25 cellular contexts compared by ENCODE assay signal in genomic region chr20:50895111-50895830, GRCh38. TPM values are rescaled to one million over a fixed set of nuclear protein-coding genes. Genes with fewer than 3 reads are reported as not detected.
A peak's percentile ranks its signal among the peaks of the same experiment; 100 is the strongest.
DNase-seq lines count a peak whose midpoint lies in the region; ATAC-seq and TF ChIP-seq lines count a peak whose summit lies in the region.
"Had no signal": no experiment of that assay in that cellular context is flagged by ENCODE, and none has a peak within 500 bp of the region (broad histone marks: within the 10 kb centered on the region; RNA-seq: fewer than 3 reads in every experiment).

No MANE protein-coding gene starts in this region.

- TF ChIP-seq POLR2A in stomach (IDR thresholded peaks at IDR 0.05): no peak

- no peak overlapping the region for H3K9ac ChIP-seq in liver (ENCODE audit: low read depth in 1 of 2, low read length in 2 of 2)
- H3K9ac ChIP-seq: parathyroid adenoma had no signal

- peak overlapping the region; percentile 30 for H3K27ac Mint-ChIP-seq in activated naive CD4-positive, alpha-beta T cell treated with anti-CD3 and anti-CD28 coated beads, Interleukin-2, amount 50 U/mL, for 24 hours
- no peak overlapping the region for H3K27ac Mint-ChIP-seq in activated naive CD4-positive, alpha-beta T cell treated with anti-CD3 and anti-CD28 coated beads for 36 hours
- H3K27ac Mint-ChIP-seq in activated T-helper 17 cell treated with anti-CD3 and anti-CD28 coated beads, Interleukin-2, amount 50 U/mL, for 72 hours: no peak overlapping the region
- H3K27ac Mint-ChIP-seq: CD4-positive, alpha-beta memory T cell had no signal

- H3K4me1 ChIP-seq in liver (ENCODE audit: control insufficient read depth in 4 of 4, insufficient read depth in 4 of 4, low read length in 3 of 4): peaks cover 0 to 6% (median under 1%) of the 10 kb centered on the region in 4 donors
- peaks cover 12 to 43% (median 26%) of the 10 kb centered on the region in 4 donors for H3K4me1 ChIP-seq in stomach
- H3K4me1 ChIP-seq: esophagus squamous epithelium, gastroesophageal sphincter, parathyroid adenoma had no signal

- TF ChIP-seq EP300 in stomach (IDR thresholded peaks at IDR 0.05): no peak

- TF ChIP-seq CTCF in liver (IDR thresholded peaks at IDR 0.05; ENCODE audit: low read depth, low read length, missing input control) (no peak), stomach (IDR thresholded peaks at IDR 0.05) (no peak)

- H3K27me3 ChIP-seq in liver (ENCODE audit: control insufficient read depth in 4 of 4, insufficient read depth in 4 of 4, low read length in 3 of 4): no peaks in the 10 kb centered on the region
- H3K27me3 ChIP-seq in stomach: no peaks in the 10 kb centered on the region
- H3K27me3 ChIP-seq: esophagus squamous epithelium, gastroesophageal sphincter had no signal

- peak; percentile 70 for ATAC-seq in activated T-helper 17 cell treated with anti-CD3 and anti-CD28 coated beads, Interleukin-2, amount 50 U/mL, for 72 hours (replicated peaks)
- no peak for ATAC-seq in GM19455 (IDR thresholded peaks at IDR 0.05; ENCODE audit: unreplicated experiment)
- ATAC-seq: gastroesophageal sphincter; naive thymus-derived CD4-positive, alpha-beta T cell; stimulated activated memory B cell treated with anti-CD40 and anti-IgM and Interleukin-4, amounts not matched to agents 10 μg/mL and 1 μg/mL and 100 μg/mL, for 72 hours had no signal

- CTCF ChIA-PET in activated naive CD4-positive, alpha-beta T cell treated with anti-CD3 and anti-CD28 coated beads for 36 hours (lab: Charles Lee): interaction anchor here (1.0 to 1.7 kb wide), 3 partner anchors 30 to 101 kb away, joined by 4 to 6 read pairs (median 5); no protein-coding TSS in a partner anchor

- H3K4me3 ChIP-seq in liver (ENCODE audit: low read depth in 1 of 3, low read length in 3 of 3): no peak overlapping the region
- H3K4me3 ChIP-seq in stomach: no peak overlapping the region
- H3K4me3 ChIP-seq: esophagus squamous epithelium, gastroesophageal sphincter, thoracic aorta had no signal

- H3K27ac ChIP-seq in liver (ENCODE audit: low read depth in 1 of 2, low read length in 2 of 2) (no peak overlapping the region), stomach (peak overlapping the region; percentile 35 to 73 (median 62))
- H3K27ac ChIP-seq: esophagus squamous epithelium, gastroesophageal sphincter, parathyroid adenoma, thoracic aorta had no signal

- DNase-seq in activated naive CD4-positive, alpha-beta T cell treated with anti-CD3 and anti-CD28 coated beads for 36 hours: no peak
- DNase-seq in stomach (no peak), NOMO-1 treated with dmso at 0.1 percent for 144 hours (lab: John Stamatoyannopoulos, UW; ENCODE audit: unreplicated experiment) (no peak), SKM-1 treated with dmso at 0.1 percent for 144 hours (lab: John Stamatoyannopoulos, UW; ENCODE audit: unreplicated experiment) (no peak)
- DNase-seq: activated CD4-positive, alpha-beta T cell treated with anti-CD3 and anti-CD28 coated beads for 48 hours; activated CD8-positive, alpha-beta memory T cell treated with anti-CD3 and anti-CD28 coated beads, Interleukin-2, amount 50 U/mL, for 48 hours; activated naive CD4-positive, alpha-beta T cell treated with anti-CD3 and anti-CD28 coated beads, Interleukin-2, amount 50 U/mL, for 16 hours; CD4-positive, alpha-beta memory T cell; DMS79 treated with DMSO at 0.1 percent for 48 hours; esophagus squamous epithelium; kidney glomerular epithelial cell; naive thymus-derived CD4-positive, alpha-beta T cell; NCI-H146; NCI-H748 treated with DMSO at 0.1 percent for 48 hours; SHP77 had no signal

- no peaks in the 10 kb centered on the region for H3K27me3 Mint-ChIP-seq in activated naive CD4-positive, alpha-beta T cell treated with anti-CD3 and anti-CD28 coated beads, Interleukin-2, amount 50 U/mL, for 24 hours
- no peaks in the 10 kb centered on the region for H3K27me3 Mint-ChIP-seq in activated naive CD4-positive, alpha-beta T cell treated with anti-CD3 and anti-CD28 coated beads for 36 hours (ENCODE audit: low read depth)
- no peaks in the 10 kb centered on the region for H3K27me3 Mint-ChIP-seq in activated T-helper 17 cell treated with anti-CD3 and anti-CD28 coated beads, Interleukin-2, amount 50 U/mL, for 72 hours
- H3K27me3 Mint-ChIP-seq: CD4-positive, alpha-beta memory T cell; IgD-negative memory B cell; memory B cell; naive thymus-derived CD4-positive, alpha-beta T cell; stimulated activated memory B cell treated with anti-CD40 and anti-IgM and Interleukin-4, amounts not matched to agents 10 μg/mL and 1 μg/mL and 100 μg/mL, for 72 hours had no signal

- intact Hi-C loops in activated naive CD4-positive, alpha-beta T cell treated with anti-CD3 and anti-CD28 coated beads for 36 hours (cut with micrococcal nuclease): loop anchor here (2.0 kb wide), 1 partner anchor 34 kb away; no protein-coding TSS in a partner anchor
- intact Hi-C loops in stomach (cut with DNase I; ENCODE audit: low total_unique reads): no loop called here

- WGBS in liver: 72% methylated on average over 8 of the region's 8 CpGs
- WGBS in stomach, 5 donors: 52 to 87% (median 68%) methylated on average over 8 of the region's 8 CpGs

- TF ChIP-seq RAD21 in liver (IDR thresholded peaks at IDR 0.05): no peak

- H3K9me3 ChIP-seq in liver (ENCODE audit: control insufficient read depth in 4 of 4, low read length in 3 of 4): no peaks in the 10 kb centered on the region
- H3K9me3 ChIP-seq in stomach: no peaks in the 10 kb centered on the region
- H3K9me3 ChIP-seq: esophagus squamous epithelium, gastroesophageal sphincter, thoracic aorta had no signal

- no peak overlapping the region for H3K4me3 Mint-ChIP-seq in activated naive CD4-positive, alpha-beta T cell treated with anti-CD3 and anti-CD28 coated beads, Interleukin-2, amount 50 U/mL, for 24 hours
- H3K4me3 Mint-ChIP-seq in activated naive CD4-positive, alpha-beta T cell treated with anti-CD3 and anti-CD28 coated beads for 36 hours: no peak overlapping the region
- H3K4me3 Mint-ChIP-seq in activated T-helper 17 cell treated with anti-CD3 and anti-CD28 coated beads, Interleukin-2, amount 50 U/mL, for 72 hours: no peak overlapping the region
- H3K4me3 Mint-ChIP-seq: CD4-positive, alpha-beta memory T cell; IgD-negative memory B cell; memory B cell; naive thymus-derived CD4-positive, alpha-beta T cell; stimulated activated memory B cell treated with anti-CD40 and anti-IgM and Interleukin-4, amounts not matched to agents 10 μg/mL and 1 μg/mL and 100 μg/mL, for 72 hours had no signal

- peaks cover 23% of the 10 kb centered on the region for H3K36me3 Mint-ChIP-seq in activated naive CD4-positive, alpha-beta T cell treated with anti-CD3 and anti-CD28 coated beads, Interleukin-2, amount 50 U/mL, for 24 hours
- peaks cover 43% of the 10 kb centered on the region for H3K36me3 Mint-ChIP-seq in activated naive CD4-positive, alpha-beta T cell treated with anti-CD3 and anti-CD28 coated beads for 36 hours (ENCODE audit: low read depth)
- peaks cover 100% of the 10 kb centered on the region for H3K36me3 Mint-ChIP-seq in activated T-helper 17 cell treated with anti-CD3 and anti-CD28 coated beads, Interleukin-2, amount 50 U/mL, for 72 hours (ENCODE audit: low read depth)

- H3K4me1 Mint-ChIP-seq in activated naive CD4-positive, alpha-beta T cell treated with anti-CD3 and anti-CD28 coated beads, Interleukin-2, amount 50 U/mL, for 24 hours: peaks cover 26% of the 10 kb centered on the region
- H3K4me1 Mint-ChIP-seq in activated naive CD4-positive, alpha-beta T cell treated with anti-CD3 and anti-CD28 coated beads for 36 hours (ENCODE audit: low read depth): peaks cover 28% of the 10 kb centered on the region
- peaks cover 15% of the 10 kb centered on the region for H3K4me1 Mint-ChIP-seq in activated T-helper 17 cell treated with anti-CD3 and anti-CD28 coated beads, Interleukin-2, amount 50 U/mL, for 72 hours

- H3K36me3 ChIP-seq in liver (ENCODE audit: control insufficient read depth in 4 of 4, insufficient read depth in 3 of 4, low read depth in 1 of 4, low read length in 3 of 4) (peaks cover 4 to 57% (median 42%) of the 10 kb centered on the region in 4 donors), stomach (peaks cover 19 to 89% (median 84%) of the 10 kb centered on the region in 4 donors)

- no peaks in the 10 kb centered on the region for H3K9me3 Mint-ChIP-seq in activated naive CD4-positive, alpha-beta T cell treated with anti-CD3 and anti-CD28 coated beads, Interleukin-2, amount 50 U/mL, for 24 hours
- H3K9me3 Mint-ChIP-seq in activated naive CD4-positive, alpha-beta T cell treated with anti-CD3 and anti-CD28 coated beads for 36 hours: no peaks in the 10 kb centered on the region
- H3K9me3 Mint-ChIP-seq in activated T-helper 17 cell treated with anti-CD3 and anti-CD28 coated beads, Interleukin-2, amount 50 U/mL, for 72 hours: no peaks in the 10 kb centered on the region
- H3K9me3 Mint-ChIP-seq: CD4-positive, alpha-beta memory T cell; IgD-negative memory B cell; memory B cell; naive thymus-derived CD4-positive, alpha-beta T cell; stimulated activated memory B cell treated with anti-CD40 and anti-IgM and Interleukin-4, amounts not matched to agents 10 μg/mL and 1 μg/mL and 100 μg/mL, for 72 hours had no signal

TF ChIP-seq in liver, 16 proteins besides CTCF, POLR2A, EP300 and RAD21:
- peak in 1 of 2 donors; percentile 6 for TF ChIP-seq RXRA (IDR thresholded peaks at IDR 0.05)
- TF ChIP-seq YY1 (IDR thresholded peaks at IDR 0.05): peak; percentile 23
- peak; percentile 24 for TF ChIP-seq SP1 (IDR thresholded peaks at IDR 0.05)
- TF ChIP-seq JUND (IDR thresholded peaks at IDR 0.05): no peak
- no peak for TF ChIP-seq ZBTB33 (IDR thresholded peaks at IDR 0.05)

RNA-seq across cellular contexts. Expression of gene ADNP, which starts 36.0 kb away (rescaled TPM):
- 10 to 100 TPM; 44.8 to 50.8 TPM for total RNA-seq in activated naive CD4-positive, alpha-beta T cell treated with anti-CD3 and anti-CD28 coated beads for 36 hours
- 10 to 100 TPM; 57.9 to 75.4 TPM for total RNA-seq in activated T-helper 17 cell treated with anti-CD3 and anti-CD28 coated beads, Interleukin-2, amount 50 U/mL, for 72 hours
- total RNA-seq in liver: 10 to 100 TPM; 25.2 to 25.4 TPM
- 10 to 100 TPM in 1 of 2 donors, 1 to 10 TPM in 1; 9.3 to 15.1 TPM for polyA plus RNA-seq in liver
- 10 to 100 TPM; 39.7 to 67.4 (median 57.1) TPM for total RNA-seq in stomach
- 10 to 100 TPM; 19.9 to 41.3 (median 20.4) TPM for polyA plus RNA-seq in stomach

Comparison
In these comparisons a context has a peak if more than half of its experiments do, and no peak if none do; other contexts are left out.
1. H3K27ac ChIP-seq: peak in stomach (5 of 5); none in liver (0 of 2).